Comparison of ENCODE assay signal across 30 cellular contexts in the genomic region with DNA sequence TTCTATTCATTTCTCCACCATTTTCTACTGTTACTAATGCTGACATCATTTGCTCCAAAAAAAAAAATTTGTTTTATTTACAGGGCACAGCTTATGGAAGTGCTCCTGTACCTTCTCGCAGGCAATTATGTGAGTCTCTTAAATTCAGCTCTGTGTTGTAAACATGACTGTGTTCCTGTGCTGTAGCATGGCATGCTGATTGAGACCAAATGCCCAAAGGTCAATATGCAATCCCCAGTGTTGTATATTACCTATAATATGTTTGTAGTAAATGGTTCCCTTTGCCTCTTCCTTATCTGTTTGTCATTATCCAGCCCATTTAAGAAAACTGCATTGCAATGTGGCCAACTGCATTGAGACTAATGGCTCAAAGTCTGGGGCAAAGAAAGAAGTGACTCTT.
"Had no signal": no experiment of that assay in that cellular context is flagged by ENCODE, and none has a peak within 500 bp of the region (broad histone marks: within the 10 kb centered on the region; RNA-seq: fewer than 3 reads in every experiment).

No MANE protein-coding gene starts in this region.

- H3K4me1 ChIP-seq: ascending aorta had no signal

- H3K9me3 ChIP-seq: ascending aorta had no signal

- H3K27me3 ChIP-seq: ascending aorta, cardiac muscle cell had no signal

- ATAC-seq: activated CD8-positive, alpha-beta memory T cell treated with anti-CD3 and anti-CD28 coated beads, Interleukin-2, amount 10 ng/mL, durations not matched to agents 7 days and 5 days; activated CD8-positive, alpha-beta T cell treated with anti-CD3 and anti-CD28 coated beads, Interleukin-2, amount 10 ng/mL, durations not matched to agents 7 days and 5 days; activated naive CD8-positive, alpha-beta T cell treated with anti-CD3 and anti-CD28 coated beads, Interleukin-2, amount 50 U/mL, for 24 hours had no signal

- DNase-seq: activated B cell treated with CpG ODN at 0.5 μM for 24 hours; activated CD4-positive, alpha-beta memory T cell treated with anti-CD3 and anti-CD28 coated beads, Interleukin-2, amount 10 ng/mL, durations not matched to agents 7 days and 5 days; activated CD4-positive, alpha-beta T cell treated with anti-CD3 and anti-CD28 coated beads for 4 hours; activated CD4-positive, alpha-beta T cell treated with anti-CD3 and anti-CD28 coated beads, Interleukin-2, amount 10 ng/mL, durations not matched to agents 7 days and 5 days; activated CD4-positive, alpha-beta T cell treated with anti-CD3 and anti-CD28 coated beads, Interleukin-2, amount 50 U/mL, for 48 hours; activated CD4-positive, CD25-positive, alpha-beta regulatory T cell treated with anti-CD3 and anti-CD28 coated beads, Interleukin-2, amount 50 U/mL, for 72 hours; activated CD8-positive, alpha-beta memory T cell treated with anti-CD3 and anti-CD28 coated beads for 24 hours; activated CD8-positive, alpha-beta memory T cell treated with anti-CD3 and anti-CD28 coated beads, Interleukin-2, amount 10 ng/mL, durations not matched to agents 7 days and 5 days; activated CD8-positive, alpha-beta memory T cell treated with anti-CD3 and anti-CD28 coated beads, Interleukin-2, amount 50 U/mL, for 48 hours; activated CD8-positive, alpha-beta T cell treated with anti-CD3 and anti-CD28 coated beads, Interleukin-2, amount 10 ng/mL, durations not matched to agents 7 days and 5 days; activated effector memory CD4-positive, alpha-beta T cell treated with Interleukin-2 at 50 U/mL for 16 hours; activated gamma-delta T cell; activated naive CD4-positive, alpha-beta T cell treated with anti-CD3 and anti-CD28 coated beads, Interleukin-2, amount 10 ng/mL, durations not matched to agents 7 days and 5 days; activated naive CD4-positive, alpha-beta T cell treated with Interleukin-2 at 50 U/mL for 16 hours; activated naive CD8-positive, alpha-beta T cell treated with anti-CD3 and anti-CD28 coated beads, Interleukin-2, amount 10 ng/mL, durations not matched to agents 7 days and 5 days; activated naive CD8-positive, alpha-beta T cell treated with anti-CD3 and anti-CD28 coated beads, Interleukin-2, amount 50 U/mL, for 24 hours; activated T-cell treated with anti-CD3 and anti-CD28 coated beads, Interleukin-2, amount 50 U/mL, for 24 hours; activated T-cell treated with anti-CD3 and anti-CD28 coated beads, Interleukin-2, amount 50 U/mL, for 48 hours; amygdala; anterior cingulate cortex; caudate nucleus; cerebellar nuclear complex; T-helper 1 cell; T-helper 2 cell; T-helper 9 cell had no signal

- H3K36me3 ChIP-seq: ascending aorta, cardiac muscle cell had no signal

- FAIRE-seq: bronchial epithelial cell, TTC549 had no signal

- H3K27ac ChIP-seq: ascending aorta, cardiac muscle cell, VCaP had no signal

- H3K4me3 ChIP-seq: ascending aorta, cardiac muscle cell had no signal
